In the genomic region with DNA sequence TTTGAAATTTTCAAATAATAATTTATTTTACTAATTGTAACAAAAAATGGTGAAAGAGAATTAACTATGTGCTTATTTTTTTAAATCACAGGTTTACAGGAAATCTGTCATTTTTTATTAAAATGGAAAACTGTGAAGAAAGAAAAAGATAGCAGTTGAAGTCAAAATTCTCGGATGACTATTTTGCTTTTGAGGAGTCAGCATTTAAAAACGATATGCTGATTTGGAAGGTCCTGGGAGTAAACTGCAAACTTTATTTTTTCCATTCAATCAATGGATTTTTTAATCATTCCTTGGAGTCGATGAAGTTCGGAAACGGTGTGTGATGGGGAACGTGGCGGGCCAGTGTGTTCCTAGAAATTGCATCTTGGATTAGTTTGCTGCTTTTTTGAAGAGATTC, we compare ENCODE assay signal across 4 cellular contexts.
TF ChIP-seq lines count a peak whose summit lies in the region.

No MANE protein-coding gene starts in this region.

TF ChIP-seq in HepG2, 621 proteins besides CTCF, POLR2A, EP300 and RAD21:
- TF ChIP-seq MAFF (IDR thresholded peaks at IDR 0.05; ENCODE audit: low read depth, low read length) = peak; percentile 57
- no peak for TF ChIP-seq ZNF160 (CRISPR knock-in tag; IDR thresholded peaks at IDR 0.05)
- TF ChIP-seq MAFK (conservative IDR thresholded peaks at IDR 0.05 in 1 of 2, IDR thresholded peaks at IDR 0.05 in 1 of 2; ENCODE audit: low read length in 2 of 2) = peak in 1 of 2 experiments; percentile 58; a peak in 2 of 4 replicates

TF ChIP-seq in IMR-90, 13 proteins besides CTCF, POLR2A, EP300 and RAD21:
- TF ChIP-seq MAFK (IDR thresholded peaks at IDR 0.05; ENCODE audit: low read depth, low read length) = peak; percentile 40; the same call in 1 of the 2 replicates
- no peak for TF ChIP-seq CEBPB (IDR thresholded peaks at IDR 0.05; ENCODE audit: low read depth, low read length)

TF ChIP-seq in K562, 482 proteins besides CTCF, POLR2A, EP300 and RAD21:
- TF ChIP-seq ZNF316 (IDR thresholded peaks at IDR 0.05) = peak; percentile 22; the same call in 1 of the 2 replicates
- TF ChIP-seq NRF1 (conservative IDR thresholded peaks at IDR 0.05 in 1 of 2, IDR thresholded peaks at IDR 0.05 in 1 of 2) = no peak

TF ChIP-seq in H1, 55 proteins besides CTCF, POLR2A, EP300 and RAD21:
- TF ChIP-seq KDM1A (IDR thresholded peaks at IDR 0.05; ENCODE audit: borderline replicate concordance, low read length) (no peak), EZH2 (IDR thresholded peaks at IDR 0.05; ENCODE audit: low read depth, low read length, severe bottlenecking) (no peak), CBX8 (IDR thresholded peaks at IDR 0.05; ENCODE audit: borderline replicate concordance, low read depth, low read length) (no peak), HDAC6 (IDR thresholded peaks at IDR 0.05; ENCODE audit: low read depth, low read length) (no peak)
- TF ChIP-seq, protein P1, sequence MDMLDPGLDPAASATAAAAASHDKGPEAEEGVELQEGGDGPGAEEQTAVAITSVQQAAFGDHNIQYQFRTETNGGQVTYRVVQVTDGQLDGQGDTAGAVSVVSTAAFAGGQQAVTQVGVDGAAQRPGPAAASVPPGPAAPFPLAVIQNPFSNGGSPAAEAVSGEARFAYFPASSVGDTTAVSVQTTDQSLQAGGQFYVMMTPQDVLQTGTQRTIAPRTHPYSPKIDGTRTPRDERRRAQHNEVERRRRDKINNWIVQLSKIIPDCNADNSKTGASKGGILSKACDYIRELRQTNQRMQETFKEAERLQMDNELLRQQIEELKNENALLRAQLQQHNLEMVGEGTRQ (IDR thresholded peaks at IDR 0.05; ENCODE audit: low read length) = no peak
